ENCODE assay signal across 9 cellular contexts in the genomic region with DNA sequence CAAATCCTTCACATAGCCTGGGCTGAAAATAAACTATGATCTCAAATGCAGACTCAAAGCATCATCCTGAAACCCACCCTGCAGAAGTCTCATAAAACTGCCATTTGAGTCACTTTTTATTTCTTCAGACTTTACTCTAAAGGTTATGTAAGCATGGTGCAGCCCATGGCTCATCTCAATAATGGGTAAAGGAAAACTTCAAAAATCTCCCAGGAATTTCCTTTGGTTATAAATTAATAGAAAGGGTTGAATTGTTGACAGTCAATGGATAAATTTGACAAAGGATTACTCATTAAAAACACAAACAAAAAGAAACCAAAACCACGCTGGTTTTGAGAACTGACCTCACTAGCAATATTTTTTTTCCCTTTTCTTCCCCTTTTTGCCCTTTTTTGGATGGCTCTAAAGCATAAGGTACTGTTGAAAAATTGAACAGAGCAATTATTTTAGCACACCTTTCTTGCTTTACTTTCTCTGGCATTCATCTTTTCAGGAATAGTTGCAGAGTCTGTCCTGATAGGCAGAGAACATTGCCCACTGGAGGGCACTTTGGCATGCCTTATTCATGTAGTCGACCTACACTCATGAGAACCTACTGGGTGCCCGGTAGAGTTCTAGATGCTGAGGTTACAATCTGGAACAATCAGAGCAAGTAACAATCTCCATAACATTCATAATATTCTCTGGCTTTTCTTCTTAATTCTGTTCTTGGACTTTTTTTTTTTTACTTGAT.
DNase-seq lines count a peak whose midpoint lies in the region; FAIRE-seq and TF ChIP-seq lines count a peak whose summit lies in the region.
"Had no signal": no experiment of that assay in that cellular context is flagged by ENCODE, and none has a peak within 500 bp of the region (broad histone marks: within the 10 kb centered on the region; RNA-seq: fewer than 3 reads in every experiment).

No MANE protein-coding gene starts in this region.

- H3K4me3 ChIP-seq in HFF-Myc (replicated peaks; ENCODE audit: low read depth, low read length): no peak overlapping the region
- H3K4me3 ChIP-seq in kidney (ENCODE audit: low read length in 2 of 2): peak overlapping the region; percentile 0 to 18

- H3K4me1 ChIP-seq in kidney (ENCODE audit: control insufficient read depth in 1 of 2, insufficient read depth in 1 of 2, low read depth in 1 of 2, low read length in 2 of 2): no peaks in the 10 kb centered on the region

- FAIRE-seq in GM12892 (lab: Jason Lieb, UNC): peak; percentile 78
- FAIRE-seq in kidney (lab: Jason Lieb, UNC): peak; percentile 88
- FAIRE-seq: keratinocyte had no signal

- no peaks in the 10 kb centered on the region for H3K9me3 ChIP-seq in kidney (ENCODE audit: control insufficient read depth in 1 of 2, low read length in 2 of 2)

- no peak overlapping the region for H3K9ac ChIP-seq in kidney (ENCODE audit: low read length in 2 of 2)

- DNase-seq in GM12892 (ENCODE audit: insufficient read length) (no peak), HFF-Myc (ENCODE audit: extremely low read depth, low read depth) (no peak), NOMO-1 (lab: John Stamatoyannopoulos, UW; ENCODE audit: unreplicated experiment in 2 of 2) (peak; percentile 13 to 42), kidney (no peak), SIG-M5 treated with dmso at 0.1 percent for 504 hours (lab: John Stamatoyannopoulos, UW; ENCODE audit: unreplicated experiment) (no peak), NCI-H526 treated with DMSO at 0.1 percent for 48 hours (lab: John Stamatoyannopoulos, UW) (no peak), retina (no peak)
- no peak for DNase-seq in activated naive CD4-positive, alpha-beta T cell (lab: John Stamatoyannopoulos, UW)

- intact Hi-C loops in kidney (cut with DNase I): no loop called here

- H3K27ac ChIP-seq in kidney (ENCODE audit: low read depth in 2 of 2, low read length in 2 of 2): no peak overlapping the region

- no peaks in the 10 kb centered on the region for H3K36me3 ChIP-seq in kidney (ENCODE audit: control insufficient read depth in 1 of 2, insufficient read depth in 2 of 2, low read length in 2 of 2)

- TF ChIP-seq POLR2A in GM12892 (IDR thresholded peaks at IDR 0.05; ENCODE audit: low read depth, low read length): no peak

- TF ChIP-seq CTCF in HFF-Myc (IDR thresholded peaks at IDR 0.05; ENCODE audit: low read depth, low read length, missing control alignments) (peak; percentile 10), kidney (IDR thresholded peaks at IDR 0.05; ENCODE audit: borderline replicate concordance, extremely low read depth, insufficient read depth) (no peak)

Comparison
In these comparisons a context has a peak if more than half of its experiments do, and no peak if none do; other contexts are left out.
1. DNase-seq: peak in NOMO-1 (2 of 2); none in GM12892 (single experiment), HFF-Myc (single experiment), kidney (single experiment), activated naive CD4-positive, alpha-beta T cell (0 of 4), SIG-M5 treated with dmso at 0.1 percent for 504 hours (single experiment), NCI-H526 treated with DMSO at 0.1 percent for 48 hours (single experiment) and retina (single experiment).